In genomic region chr3:61871646-61872045, GRCh38 we compare ENCODE assay signal across 18 cellular contexts.
"Had no signal": no experiment of that assay in that cellular context is flagged by ENCODE, and none has a peak within 500 bp of the region (broad histone marks: within the 10 kb centered on the region; RNA-seq: fewer than 3 reads in every experiment).

No MANE protein-coding gene starts in this region.

- H3K9me3 ChIP-seq: gastrocnemius medialis, lower lobe of right lung, psoas muscle had no signal

- H3K27me3 Mint-ChIP-seq: activated B cell treated with CpG ODN at 0.5 μM for 24 hours; activated CD4-positive, alpha-beta T cell treated with anti-CD3 and anti-CD28 coated beads, Interleukin-2, amount 10 ng/mL, durations not matched to agents 24 days and 14 days; activated T-helper 17 cell treated with anti-CD3 and anti-CD28 coated beads, Interleukin-2, amount 50 U/mL, for 72 hours had no signal

- DNase-seq: activated B cell treated with CpG ODN at 0.5 μM for 24 hours; activated CD4-positive, alpha-beta T cell treated with anti-CD3 and anti-CD28 coated beads, Interleukin-2, amount 10 ng/mL, durations not matched to agents 24 days and 14 days; activated naive CD4-positive, alpha-beta T cell treated with anti-CD3 and anti-CD28 coated beads for 36 hours; activated T-cell treated with anti-CD3 and anti-CD28 coated beads for 4 hours; caudate nucleus; effector CD8-positive, alpha-beta T cell; gastrocnemius medialis; immature natural killer cell; lower lobe of right lung; natural killer cell; psoas muscle; stimulated activated CD4-positive, alpha-beta T cell treated with anti-CD3 and anti-CD28 coated beads, Interleukin-4, amount 100 ng/mL, for 1 hour; stimulated activated CD8-positive, alpha-beta memory T cell treated with anti-CD3 and anti-CD28 coated beads, Interleukin-4, amount 100 ng/mL, for 48 hours; stimulated activated naive CD8-positive, alpha-beta T cell treated with anti-CD3 and anti-CD28 coated beads, Interleukin-15, Interleukin-2, amounts not matched to agents 100 U/mL and 50 U/mL, for 24 hours had no signal

- H3K27me3 ChIP-seq: gastrocnemius medialis had no signal

- H3K36me3 Mint-ChIP-seq: immature natural killer cell, natural killer cell had no signal

- H3K4me1 Mint-ChIP-seq: activated B cell treated with CpG ODN at 0.5 μM for 24 hours; activated CD4-positive, alpha-beta T cell treated with anti-CD3 and anti-CD28 coated beads, Interleukin-2, amount 10 ng/mL, durations not matched to agents 24 days and 14 days; activated T-helper 17 cell treated with anti-CD3 and anti-CD28 coated beads, Interleukin-2, amount 50 U/mL, for 72 hours; immature natural killer cell; natural killer cell had no signal

- H3K4me3 ChIP-seq: coronary artery, gastrocnemius medialis, lower lobe of right lung, psoas muscle had no signal

- H3K27ac Mint-ChIP-seq: activated B cell treated with CpG ODN at 0.5 μM for 24 hours; activated CD4-positive, alpha-beta T cell treated with anti-CD3 and anti-CD28 coated beads, Interleukin-2, amount 10 ng/mL, durations not matched to agents 24 days and 14 days; activated naive CD4-positive, alpha-beta T cell treated with anti-CD3 and anti-CD28 coated beads for 36 hours; activated T-helper 17 cell treated with anti-CD3 and anti-CD28 coated beads, Interleukin-2, amount 50 U/mL, for 72 hours; immature natural killer cell; natural killer cell; T-helper 1 cell treated with Interleukin-12 subunit alpha and Interleukin-12 subunit beta and Interleukin-4 antibody, amounts not matched to agents 30 μg/mL and 1 μg/mL, for 36 hours had no signal

- H3K9me3 Mint-ChIP-seq: activated B cell treated with CpG ODN at 0.5 μM for 24 hours; activated CD4-positive, alpha-beta T cell treated with anti-CD3 and anti-CD28 coated beads, Interleukin-2, amount 10 ng/mL, durations not matched to agents 24 days and 14 days; activated naive CD4-positive, alpha-beta T cell treated with anti-CD3 and anti-CD28 coated beads for 36 hours; T-helper 1 cell treated with Interleukin-12 subunit alpha and Interleukin-12 subunit beta and Interleukin-4 antibody, amounts not matched to agents 30 μg/mL and 1 μg/mL, for 36 hours had no signal

- H3K4me3 Mint-ChIP-seq: activated B cell treated with CpG ODN at 0.5 μM for 24 hours; activated CD4-positive, alpha-beta T cell treated with anti-CD3 and anti-CD28 coated beads, Interleukin-2, amount 10 ng/mL, durations not matched to agents 24 days and 14 days; activated naive CD4-positive, alpha-beta T cell treated with anti-CD3 and anti-CD28 coated beads for 36 hours; activated T-helper 17 cell treated with anti-CD3 and anti-CD28 coated beads, Interleukin-2, amount 50 U/mL, for 72 hours; immature natural killer cell; natural killer cell; T-helper 1 cell treated with Interleukin-12 subunit alpha and Interleukin-12 subunit beta and Interleukin-4 antibody, amounts not matched to agents 30 μg/mL and 1 μg/mL, for 36 hours had no signal

- H3K36me3 ChIP-seq: gastrocnemius medialis, lower lobe of right lung had no signal

- ATAC-seq: activated T-helper 17 cell treated with anti-CD3 and anti-CD28 coated beads, Interleukin-2, amount 50 U/mL, for 72 hours; gastrocnemius medialis; lower lobe of right lung; natural killer cell; psoas muscle; stimulated activated naive CD8-positive, alpha-beta T cell treated with anti-CD3 and anti-CD28 coated beads, Interleukin-15, Interleukin-2, amounts not matched to agents 100 U/mL and 50 U/mL, for 24 hours had no signal

- H3K27ac ChIP-seq: coronary artery, epithelial cell of prostate, lower lobe of right lung, psoas muscle had no signal
